14 cellular contexts compared by ENCODE assay signal in the genomic region with DNA sequence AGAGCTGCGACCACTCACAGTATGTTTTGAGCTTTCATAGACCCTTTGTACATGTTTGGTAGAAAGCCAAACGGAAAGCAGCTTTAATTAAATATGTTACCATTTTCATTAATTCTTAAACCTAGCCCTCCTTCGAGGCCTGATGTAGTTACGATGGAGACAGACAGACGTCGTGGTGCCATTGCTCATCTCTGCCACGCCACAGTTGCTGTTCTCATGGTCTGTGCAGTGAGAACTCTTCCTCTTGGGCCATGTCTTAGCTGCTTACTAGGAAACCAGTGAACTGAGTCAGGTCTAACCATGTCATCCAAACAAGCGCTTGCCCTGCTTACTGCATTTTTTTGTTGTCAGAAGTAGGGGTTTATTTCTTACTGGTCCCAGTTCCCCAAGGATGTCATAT.
DNase-seq lines count a peak whose midpoint lies in the region; ATAC-seq and TF ChIP-seq lines count a peak whose summit lies in the region.
"Had no signal": no experiment of that assay in that cellular context is flagged by ENCODE, and none has a peak within 500 bp of the region (broad histone marks: within the 10 kb centered on the region; RNA-seq: fewer than 3 reads in every experiment).

No MANE protein-coding gene starts in this region.

- no peak for TF ChIP-seq EP300 in stomach (IDR thresholded peaks at IDR 0.05)

- H3K27me3 ChIP-seq in spleen (replicated peaks in 1 of 7) (no peaks in the 10 kb centered on the region), stomach (no peaks in the 10 kb centered on the region)
- H3K27me3 ChIP-seq: right lobe of liver, transverse colon had no signal

- no peak for TF ChIP-seq CTCF in spleen (IDR thresholded peaks at IDR 0.05 in 8 of 11, conservative IDR thresholded peaks at IDR 0.05 in 3 of 11)
- no peak for TF ChIP-seq CTCF in stomach (IDR thresholded peaks at IDR 0.05)

- H3K9me3 Mint-ChIP-seq in activated CD4-positive, alpha-beta T cell treated with anti-CD3 and anti-CD28 coated beads, Interleukin-2, amount 10 ng/mL, durations not matched to agents 24 days and 14 days, result no peaks in the 10 kb centered on the region
- H3K9me3 Mint-ChIP-seq in T-helper 1 cell treated with Interleukin-12 subunit alpha and Interleukin-12 subunit beta and Interleukin-4 antibody, amounts not matched to agents 30 μg/mL and 1 μg/mL, for 36 hours, result no peaks in the 10 kb centered on the region
- no peaks in the 10 kb centered on the region for H3K9me3 Mint-ChIP-seq in activated naive CD8-positive, alpha-beta T cell treated with anti-CD3 and anti-CD28 coated beads, Interleukin-2, amount 10 ng/mL, durations not matched to agents 7 days and 5 days

- H3K36me3 ChIP-seq in spleen (peaks cover 0 to 66% (median 11%) of the 10 kb centered on the region in 6 donors), stomach (peaks cover 10 to 80% (median 47%) of the 10 kb centered on the region in 4 donors)

- H3K27ac ChIP-seq in spleen (peak overlapping the region in 6 of 8 donors; percentile 8 to 81 (median 41)), stomach (peak overlapping the region in 1 of 5 donors; percentile 40)
- H3K27ac ChIP-seq: right lobe of liver had no signal

- no peak overlapping the region for H3K4me3 ChIP-seq in spleen
- no peak overlapping the region for H3K4me3 ChIP-seq in stomach
- H3K4me3 ChIP-seq: mucosa of descending colon, right lobe of liver, transverse colon had no signal

- H3K4me1 ChIP-seq in spleen, result peaks cover 0 to 22% (median 9%) of the 10 kb centered on the region in 6 donors
- H3K4me1 ChIP-seq in stomach, result peaks cover 0 to 13% (median 5%) of the 10 kb centered on the region in 4 donors
- H3K4me1 ChIP-seq: right lobe of liver had no signal

- 90 to 93% (median 92%) methylated on average over 8 of the region's 8 CpGs for WGBS in spleen, 5 donors
- WGBS in stomach, 5 donors, result 90 to 95% (median 92%) methylated on average over 8 of the region's 8 CpGs

- no peak for TF ChIP-seq POLR2A in spleen (IDR thresholded peaks at IDR 0.05)
- no peak for TF ChIP-seq POLR2A in stomach (IDR thresholded peaks at IDR 0.05)

- no peak overlapping the region for H3K4me3 Mint-ChIP-seq in activated CD4-positive, alpha-beta T cell treated with anti-CD3 and anti-CD28 coated beads, Interleukin-2, amount 10 ng/mL, durations not matched to agents 24 days and 14 days
- H3K4me3 Mint-ChIP-seq in T-helper 1 cell treated with Interleukin-12 subunit alpha and Interleukin-12 subunit beta and Interleukin-4 antibody, amounts not matched to agents 30 μg/mL and 1 μg/mL, for 36 hours, result no peak overlapping the region
- H3K4me3 Mint-ChIP-seq in activated naive CD8-positive, alpha-beta T cell treated with anti-CD3 and anti-CD28 coated beads, Interleukin-2, amount 10 ng/mL, durations not matched to agents 7 days and 5 days, result no peak overlapping the region

- no peak for DNase-seq in activated CD4-positive, alpha-beta T cell treated with anti-CD3 and anti-CD28 coated beads, Interleukin-2, amount 10 ng/mL, durations not matched to agents 24 days and 14 days
- no peak for DNase-seq in activated CD4-positive, alpha-beta T cell treated with anti-CD3 and anti-CD28 coated beads, Interleukin-2, amount 50 U/mL, for 1 hour
- DNase-seq in activated naive CD8-positive, alpha-beta T cell treated with anti-CD3 and anti-CD28 coated beads, Interleukin-2, amount 10 ng/mL, durations not matched to agents 7 days and 5 days, result no peak
- DNase-seq in spleen, result no peak
- DNase-seq in NCI-H1048 (lab: John Stamatoyannopoulos, UW), result no peak
- no peak for DNase-seq in stomach
- DNase-seq: foreskin melanocyte, mucosa of descending colon, NCI-H1694, right lobe of liver, transverse colon had no signal

- H3K36me3 Mint-ChIP-seq in activated CD4-positive, alpha-beta T cell treated with anti-CD3 and anti-CD28 coated beads, Interleukin-2, amount 10 ng/mL, durations not matched to agents 24 days and 14 days (ENCODE audit: low read depth), result peaks cover 71% of the 10 kb centered on the region
- H3K36me3 Mint-ChIP-seq in T-helper 1 cell treated with Interleukin-12 subunit alpha and Interleukin-12 subunit beta and Interleukin-4 antibody, amounts not matched to agents 30 μg/mL and 1 μg/mL, for 36 hours (ENCODE audit: low read depth), result peaks cover 47% of the 10 kb centered on the region
- H3K36me3 Mint-ChIP-seq in activated naive CD8-positive, alpha-beta T cell treated with anti-CD3 and anti-CD28 coated beads, Interleukin-2, amount 10 ng/mL, durations not matched to agents 7 days and 5 days, result peaks cover 46% of the 10 kb centered on the region

- ATAC-seq in activated naive CD8-positive, alpha-beta T cell treated with anti-CD3 and anti-CD28 coated beads, Interleukin-2, amount 10 ng/mL, durations not matched to agents 7 days and 5 days (ENCODE audit: low read depth), result no peak
- no peak for ATAC-seq in HG03280 (IDR thresholded peaks at IDR 0.05; ENCODE audit: unreplicated experiment)
- ATAC-seq: left lobe of liver had no signal

- peaks cover 39% of the 10 kb centered on the region for H3K4me1 Mint-ChIP-seq in activated CD4-positive, alpha-beta T cell treated with anti-CD3 and anti-CD28 coated beads, Interleukin-2, amount 10 ng/mL, durations not matched to agents 24 days and 14 days
- peaks cover 35% of the 10 kb centered on the region for H3K4me1 Mint-ChIP-seq in T-helper 1 cell treated with Interleukin-12 subunit alpha and Interleukin-12 subunit beta and Interleukin-4 antibody, amounts not matched to agents 30 μg/mL and 1 μg/mL, for 36 hours (ENCODE audit: low read depth)
- peaks cover 31% of the 10 kb centered on the region for H3K4me1 Mint-ChIP-seq in activated naive CD8-positive, alpha-beta T cell treated with anti-CD3 and anti-CD28 coated beads, Interleukin-2, amount 10 ng/mL, durations not matched to agents 7 days and 5 days

- H3K27ac Mint-ChIP-seq in activated CD4-positive, alpha-beta T cell treated with anti-CD3 and anti-CD28 coated beads, Interleukin-2, amount 10 ng/mL, durations not matched to agents 24 days and 14 days, result peak overlapping the region; percentile 83
- peak overlapping the region; percentile 85 for H3K27ac Mint-ChIP-seq in T-helper 1 cell treated with Interleukin-12 subunit alpha and Interleukin-12 subunit beta and Interleukin-4 antibody, amounts not matched to agents 30 μg/mL and 1 μg/mL, for 36 hours
- H3K27ac Mint-ChIP-seq in activated naive CD8-positive, alpha-beta T cell treated with anti-CD3 and anti-CD28 coated beads, Interleukin-2, amount 10 ng/mL, durations not matched to agents 7 days and 5 days, result peak overlapping the region; percentile 82

- H3K27me3 Mint-ChIP-seq in activated CD4-positive, alpha-beta T cell treated with anti-CD3 and anti-CD28 coated beads, Interleukin-2, amount 10 ng/mL, durations not matched to agents 24 days and 14 days, result no peaks in the 10 kb centered on the region
- H3K27me3 Mint-ChIP-seq in T-helper 1 cell treated with Interleukin-12 subunit alpha and Interleukin-12 subunit beta and Interleukin-4 antibody, amounts not matched to agents 30 μg/mL and 1 μg/mL, for 36 hours (ENCODE audit: low read depth), result no peaks in the 10 kb centered on the region
- H3K27me3 Mint-ChIP-seq in activated naive CD8-positive, alpha-beta T cell treated with anti-CD3 and anti-CD28 coated beads, Interleukin-2, amount 10 ng/mL, durations not matched to agents 7 days and 5 days, result no peaks in the 10 kb centered on the region

- intact Hi-C loops in activated CD4-positive, alpha-beta T cell treated with anti-CD3 and anti-CD28 coated beads, Interleukin-2, amount 10 ng/mL, durations not matched to agents 24 days and 14 days (cut with micrococcal nuclease), result loop anchor here (1.0 to 5.0 kb wide), 3 partner anchors 54 to 125 kb away; no protein-coding TSS in a partner anchor
- intact Hi-C loops in spleen (cut with DNase I; ENCODE audit: low total_unique reads) (no loop called here), stomach (cut with DNase I; ENCODE audit: low total_unique reads) (no loop called here)

- POLR2A ChIA-PET in activated naive CD8-positive, alpha-beta T cell treated with anti-CD3 and anti-CD28 coated beads, Interleukin-2, amount 10 ng/mL, durations not matched to agents 7 days and 5 days (lab: Charles Lee), result interaction anchor here (1.4 to 1.6 kb wide), 2 partner anchors 12 to 13 kb away, joined by 3 read pairs; no protein-coding TSS in a partner anchor

- H3K9me3 ChIP-seq in spleen (no peaks in the 10 kb centered on the region), stomach (no peaks in the 10 kb centered on the region)
- H3K9me3 ChIP-seq: mucosa of descending colon, right lobe of liver, transverse colon had no signal
